Comparison of ENCODE assay signal across 12 cellular contexts in the genomic region with DNA sequence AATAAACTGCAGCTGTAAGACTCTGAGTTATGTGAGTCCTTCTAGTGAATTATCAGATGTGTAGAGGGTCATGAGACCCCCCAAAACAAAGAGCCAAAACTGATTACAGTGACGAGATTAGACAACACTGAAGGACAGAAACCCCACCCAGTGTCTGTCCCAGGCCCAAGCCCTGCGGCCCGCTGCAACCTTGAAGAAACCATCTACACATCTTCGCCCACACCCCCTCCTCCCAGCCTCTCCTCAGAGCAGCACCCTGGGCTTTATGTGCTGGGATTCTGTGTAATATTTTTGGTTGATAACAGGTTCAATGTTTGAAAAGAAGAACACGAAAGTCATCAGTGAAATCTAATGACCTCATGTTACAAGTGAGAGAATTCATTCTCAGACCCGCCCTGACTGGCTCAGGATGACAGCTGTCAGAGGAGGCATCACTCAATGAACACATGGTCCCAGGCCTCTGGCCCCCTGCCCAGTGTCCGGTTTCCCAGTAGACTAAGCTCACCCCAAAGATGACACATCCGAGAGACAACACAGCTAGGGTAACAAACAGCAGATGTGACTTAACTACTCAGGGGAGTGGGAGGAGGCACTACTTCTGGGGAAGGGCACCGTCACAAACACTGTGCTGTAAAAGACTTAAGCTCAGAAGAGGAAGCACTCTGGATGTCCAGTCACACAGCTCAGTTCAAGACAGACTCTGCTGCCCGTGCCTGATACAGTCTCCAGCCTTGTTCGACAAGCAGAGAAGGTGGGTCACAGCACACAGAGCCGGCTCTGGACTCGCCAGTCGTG. TPM values are rescaled to one million over a fixed set of nuclear protein-coding genes. Genes with fewer than 3 reads are reported as not detected.
A peak's percentile ranks its signal among the peaks of the same experiment; 100 is the strongest.
DNase-seq lines count a peak whose midpoint lies in the region; TF ChIP-seq lines count a peak whose summit lies in the region.
"Had no signal": no experiment of that assay in that cellular context is flagged by ENCODE, and none has a peak within 500 bp of the region (broad histone marks: within the 10 kb centered on the region; RNA-seq: fewer than 3 reads in every experiment).

No MANE protein-coding gene starts in this region.

- no peak overlapping the region for H3K4me3 ChIP-seq in Caco-2 (ENCODE audit: low read depth, low read length)
- H3K4me3 ChIP-seq in fibroblast of the aortic adventitia (ENCODE audit: low read depth, low read length) = no peak overlapping the region

- H3K27me3 ChIP-seq in Caco-2 (replicated peaks; ENCODE audit: control insufficient read depth, insufficient read depth, low read length) = no peaks in the 10 kb centered on the region

- no TSS peak for BruUV-seq in Caco-2 (replicated peaks; lab: Mats Ljungman, UMichigan)

- H3K4me1 ChIP-seq in Caco-2 = peaks cover 24% of the 10 kb centered on the region

- no peaks in the 10 kb centered on the region for H3K27me3 Mint-ChIP-seq in Caco-2 (ENCODE audit: insufficient read depth, unreplicated experiment)
- H3K27me3 Mint-ChIP-seq: central memory CD8-positive, alpha-beta T cell had no signal

- CTCF ChIA-PET in Caco-2 (lab: Charles Lee) = no interaction called here

- intact Hi-C loops in Caco-2 (cut with micrococcal nuclease; ENCODE audit: unreplicated experiment) = no loop called here

- no peak overlapping the region for H3K4me3 Mint-ChIP-seq in Caco-2 (ENCODE audit: unreplicated experiment)
- H3K4me3 Mint-ChIP-seq: central memory CD8-positive, alpha-beta T cell; T-helper 1 cell treated with Interleukin-12 subunit alpha and Interleukin-12 subunit beta and Interleukin-4 antibody, amounts not matched to agents 30 μg/mL and 1 μg/mL, for 36 hours had no signal

- TF ChIP-seq CTCF in Caco-2 (IDR thresholded peaks at IDR 0.05; ENCODE audit: insufficient read depth in 1 of 2, low read depth in 1 of 2, low read length in 1 of 2, severe bottlenecking in 1 of 2, unreplicated experiment in 1 of 2) (no peak), fibroblast of the aortic adventitia (IDR thresholded peaks at IDR 0.05; ENCODE audit: insufficient read depth, low read length) (no peak)

- H3K27ac Mint-ChIP-seq in Caco-2 (ENCODE audit: unreplicated experiment) = peak overlapping the region; percentile 32
- H3K27ac Mint-ChIP-seq: T-helper 1 cell treated with Interleukin-12 subunit alpha and Interleukin-12 subunit beta and Interleukin-4 antibody, amounts not matched to agents 30 μg/mL and 1 μg/mL, for 36 hours had no signal

- DNase-seq in Caco-2 = no peak
- DNase-seq in RKO (ENCODE audit: low spot score) = peak; percentile 68
- DNase-seq in fibroblast of the aortic adventitia (ENCODE audit: low read depth) = peak; percentile 36
- DNase-seq in pons (ENCODE audit: low spot score) = peak; percentile 12
- DNase-seq in cerebellum (ENCODE audit: low spot score) = no peak
- DNase-seq in NCI-H2107 (lab: John Stamatoyannopoulos, UW) = no peak
- DNase-seq in foreskin melanocyte = no peak
- DNase-seq in NCI-H1092 treated with DMSO at 0.1 percent for 48 hours (lab: John Stamatoyannopoulos, UW) = no peak
- DNase-seq: activated T-cell treated with anti-CD3 and anti-CD28 coated beads, Interleukin-2, amount 50 U/mL, for 1 hour; NCI-H446 had no signal

- H3K4me1 Mint-ChIP-seq in Caco-2 (ENCODE audit: low read depth, unreplicated experiment) = peaks cover 23% of the 10 kb centered on the region
- H3K4me1 Mint-ChIP-seq: central memory CD8-positive, alpha-beta T cell had no signal

- H3K9me3 ChIP-seq in Caco-2 = no peaks in the 10 kb centered on the region

- POLR2A ChIA-PET in Caco-2 (lab: Charles Lee) = no interaction called here

- no peaks in the 10 kb centered on the region for H3K36me3 ChIP-seq in Caco-2 (ENCODE audit: control insufficient read depth, insufficient read depth, low read length)

- peaks cover 9% of the 10 kb centered on the region for H3K9me3 Mint-ChIP-seq in Caco-2 (ENCODE audit: unreplicated experiment)
- H3K9me3 Mint-ChIP-seq: central memory CD8-positive, alpha-beta T cell; T-helper 1 cell treated with Interleukin-12 subunit alpha and Interleukin-12 subunit beta and Interleukin-4 antibody, amounts not matched to agents 30 μg/mL and 1 μg/mL, for 36 hours had no signal

- H3K36me3 Mint-ChIP-seq in Caco-2 (ENCODE audit: insufficient read depth, unreplicated experiment) = peaks cover 83% of the 10 kb centered on the region

RNA-seq across cellular contexts. Expression of a gene that starts 48.9 kb away (rescaled TPM):
- total RNA-seq in Caco-2 (2022) (85.3 and 89.4 TPM in 2 replicates), fibroblast of the aortic adventitia (ENCODE audit: low replicate concordance) (74.7 and 75.3 TPM in 2 replicates), cerebellum (45.6 TPM)

Comparison
In these comparisons a context has a peak if more than half of its experiments do, and no peak if none do; other contexts are left out.
1. DNase-seq: peak in RKO (single experiment), fibroblast of the aortic adventitia (single experiment) and pons (single experiment); none in Caco-2 (0 of 2), cerebellum (single experiment), NCI-H2107 (single experiment), foreskin melanocyte (single experiment) and NCI-H1092 treated with DMSO at 0.1 percent for 48 hours (single experiment).